ENCODE assay signal across 8 cellular contexts in genomic region chr20:21125849-21126840, GRCh38. TPM values are rescaled to one million over a fixed set of nuclear protein-coding genes. Genes with fewer than 3 reads are reported as not detected.
DNase-seq lines count a peak whose midpoint lies in the region; ATAC-seq and TF ChIP-seq lines count a peak whose summit lies in the region.

Gene KIZ (plus strand): TSS chr20:21126082. CDS start chr20:21126116, 34 bp downstream.

- H3K4me3 ChIP-seq in BLaER1 = peak within 1 kb of the TSS; percentile 93
- peak within 1 kb of the TSS; percentile 98 for H3K4me3 ChIP-seq in coronary artery
- H3K4me3 ChIP-seq in left lung = peak within 1 kb of the TSS; percentile 83 to 98

- H3K9me3 ChIP-seq in BLaER1 (no peaks in the 10 kb centered on the region), left lung (no peaks in the 10 kb centered on the region)

- DNase-seq in GM19240 (ENCODE audit: insufficient read length, low spot score) (peak; percentile 78), NCI-H524 treated with DMSO at 0.1 percent for 48 hours (lab: John Stamatoyannopoulos, UW) (peak; percentile 42), coronary artery (ENCODE audit: low spot score) (peak; percentile 96), left lung (peak; percentile 97 to 100)
- peak; percentile 98 for DNase-seq in activated CD4-positive, alpha-beta T cell treated with anti-CD3 and anti-CD28 coated beads for 48 hours
- peak; percentile 98 to 99 for DNase-seq in stimulated activated CD4-positive, alpha-beta T cell treated with anti-CD3 and anti-CD28 coated beads, Interleukin-2, amount 100 ng/mL, for 48 hours

- H4K20me1 ChIP-seq in BLaER1 = no peaks in the 10 kb centered on the region; the same call in 1 of the 2 replicates

- intact Hi-C loops in left lung (cut with DNase I) = no loop called here

- peak within 1 kb of the TSS; percentile 94 for H3K4me2 ChIP-seq in BLaER1

- H3K27ac ChIP-seq in BLaER1 = peak within 1 kb of the TSS; percentile 84
- H3K27ac ChIP-seq in coronary artery = peak within 1 kb of the TSS; percentile 84 to 86
- H3K27ac ChIP-seq in left lung = peak within 1 kb of the TSS; percentile 65 to 72

- H3K36me3 ChIP-seq in BLaER1 = 0 out of 2 replicates have a peak, but pooled peaks cover 4% of the 10 kb centered on the region
- no peaks in the 10 kb centered on the region for H3K36me3 ChIP-seq in left lung

- H3K27me3 ChIP-seq in BLaER1 (no peaks in the 10 kb centered on the region), left lung (no peaks in the 10 kb centered on the region)

- H3K4me1 ChIP-seq in BLaER1 (peaks cover 20% of the 10 kb centered on the region), left lung (peaks cover 5 to 18% of the 10 kb centered on the region in 2 donors)

- ATAC-seq in HG03460 (IDR thresholded peaks at IDR 0.05; ENCODE audit: unreplicated experiment) = peak; percentile 96
- ATAC-seq in left lung = peak; percentile 100

- TF ChIP-seq CTCF in coronary artery (IDR thresholded peaks at IDR 0.05) = no peak
- peak; percentile 20 to 54 for TF ChIP-seq CTCF in left lung (IDR thresholded peaks at IDR 0.05)

- H3K9ac ChIP-seq in BLaER1 = peak within 1 kb of the TSS; percentile 90

RNA-seq across cellular contexts. Expression of gene KIZ, which starts in this region (rescaled TPM):
- 10 to 100 TPM; 10.4 to 20.5 TPM for total RNA-seq in left lung

Comparison
In these comparisons a context has a peak if more than half of its experiments do, and no peak if none do; other contexts are left out.
1. Peak in every context shown above with its lines: DNase-seq, ATAC-seq, H3K4me3 ChIP-seq and H3K27ac ChIP-seq.
2. DNase-seq: peak in every context shown above with its lines; median percentile 98 in left lung; 98 in stimulated activated CD4-positive, alpha-beta T cell treated with anti-CD3 and anti-CD28 coated beads, Interleukin-2, amount 100 ng/mL, for 48 hours; 98 in activated CD4-positive, alpha-beta T cell treated with anti-CD3 and anti-CD28 coated beads for 48 hours; 96 in coronary artery; 78 in GM19240; 42 in NCI-H524 treated with DMSO at 0.1 percent for 48 hours.